9 cellular contexts compared by ENCODE assay signal in the genomic region with DNA sequence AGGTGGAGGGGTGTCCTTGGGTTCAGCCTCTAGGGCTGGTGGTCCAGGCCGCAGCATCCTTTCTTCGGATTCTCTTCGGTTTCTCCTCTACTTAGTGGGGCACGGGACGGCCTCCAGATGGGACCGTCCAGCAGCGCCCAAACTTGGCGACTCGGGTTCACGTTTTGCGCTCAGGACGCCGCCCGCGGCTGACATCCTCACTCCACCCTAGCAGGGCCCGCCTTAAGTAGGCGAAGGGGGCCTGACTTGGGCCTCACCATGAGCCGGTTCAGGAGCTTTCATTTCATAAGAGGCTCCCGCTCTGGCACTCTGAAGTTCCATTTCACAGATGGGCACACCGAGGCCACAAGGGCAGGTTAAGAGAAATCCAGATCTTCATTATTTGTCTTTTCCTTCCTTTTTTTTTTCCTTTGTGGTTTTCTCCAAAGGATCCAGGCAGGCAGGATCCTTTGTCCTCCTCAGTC.
DNase-seq lines count a peak whose midpoint lies in the region; ATAC-seq, FAIRE-seq and TF ChIP-seq lines count a peak whose summit lies in the region.
"Had no signal": no experiment of that assay in that cellular context is flagged by ENCODE, and none has a peak within 500 bp of the region (broad histone marks: within the 10 kb centered on the region; RNA-seq: fewer than 3 reads in every experiment).

No MANE protein-coding gene starts in this region.

- no peaks in the 10 kb centered on the region for H3K27me3 ChIP-seq in foreskin keratinocyte
- H3K27me3 ChIP-seq in smooth muscle cell (ENCODE audit: low read depth): no peaks in the 10 kb centered on the region

- TF ChIP-seq CTCF in 22Rv1 (IDR thresholded peaks at IDR 0.05) (no peak), foreskin keratinocyte (conservative IDR thresholded peaks at IDR 0.05) (no peak), smooth muscle cell (IDR thresholded peaks at IDR 0.05; ENCODE audit: borderline replicate concordance, insufficient read depth, poor library complexity, severe bottlenecking) (no peak)

- no peak overlapping the region for H3K9ac ChIP-seq in smooth muscle cell (ENCODE audit: low read depth)

- H3K79me2 ChIP-seq in smooth muscle cell (ENCODE audit: low read depth): no peaks in the 10 kb centered on the region

- no peaks in the 10 kb centered on the region for H4K20me1 ChIP-seq in smooth muscle cell (ENCODE audit: low read depth)

- TF ChIP-seq POLR2A in GM12891 (IDR thresholded peaks at IDR 0.05; ENCODE audit: low read depth, low read length): no peak

- peak overlapping the region; percentile 98 for H3K4me2 ChIP-seq in smooth muscle cell

- peak overlapping the region; percentile 62 for H2AFZ ChIP-seq in smooth muscle cell (ENCODE audit: low read depth)

- peaks cover 11% of the 10 kb centered on the region for H3K4me1 ChIP-seq in foreskin keratinocyte
- H3K4me1 ChIP-seq in smooth muscle cell (ENCODE audit: low read depth): peaks cover 31% of the 10 kb centered on the region

- DNase-seq in RPMI8226 (peak; percentile 46), foreskin keratinocyte (peak in 1 of 2 donors; percentile 35), smooth muscle cell (lab: John Stamatoyannopoulos, UW; ENCODE audit: unreplicated experiment) (no peak), DMS 273 treated with DMSO at 0.1 percent for 48 hours (lab: John Stamatoyannopoulos, UW) (no peak), SHP77 treated with DMSO at 0.1 percent for 48 hours (lab: John Stamatoyannopoulos, UW) (no peak), GM12891 (ENCODE audit: insufficient read length, low spot score) (no peak)

- peak; percentile 20 for ATAC-seq in GM19035 (IDR thresholded peaks at IDR 0.05; ENCODE audit: unreplicated experiment)
- ATAC-seq in foreskin keratinocyte: no peak

- no peaks in the 10 kb centered on the region for H3K9me3 ChIP-seq in smooth muscle cell (replicated peaks; ENCODE audit: low read depth)

- peak overlapping the region; percentile 66 for H3K4me3 ChIP-seq in smooth muscle cell

- no peaks in the 10 kb centered on the region for H3K36me3 ChIP-seq in smooth muscle cell (ENCODE audit: low read depth)

- FAIRE-seq in GM12891 (lab: Jason Lieb, UNC): no peak
- FAIRE-seq: endometrium had no signal

- peak overlapping the region; percentile 36 for H3K27ac ChIP-seq in 22Rv1
- peak overlapping the region; percentile 87 for H3K27ac ChIP-seq in foreskin keratinocyte
- no peak overlapping the region for H3K27ac ChIP-seq in smooth muscle cell (ENCODE audit: low read depth)

- WGBS in smooth muscle cell (ENCODE audit: low lambda C conversion rate): 27% methylated on average over 20 of the region's 20 CpGs

- peaks cover 17% of the 10 kb centered on the region for H3F3A ChIP-seq in smooth muscle cell (ENCODE audit: low read depth)

TF ChIP-seq in GM12891, 5 proteins besides CTCF, POLR2A, EP300 and RAD21:
- TF ChIP-seq POLR2AphosphoS5 (IDR thresholded peaks at IDR 0.05; ENCODE audit: low read depth, low read length) (no peak), PAX5 (IDR thresholded peaks at IDR 0.05; ENCODE audit: insufficient read depth, low read length, severe bottlenecking) (no peak), SPI1 (IDR thresholded peaks at IDR 0.05; ENCODE audit: low read depth, low read length) (no peak), TAF1 (IDR thresholded peaks at IDR 0.05; ENCODE audit: low read depth, low read length) (no peak), POU2F2 (IDR thresholded peaks at IDR 0.05; ENCODE audit: low read depth, low read length) (no peak)
